In the genomic region with DNA sequence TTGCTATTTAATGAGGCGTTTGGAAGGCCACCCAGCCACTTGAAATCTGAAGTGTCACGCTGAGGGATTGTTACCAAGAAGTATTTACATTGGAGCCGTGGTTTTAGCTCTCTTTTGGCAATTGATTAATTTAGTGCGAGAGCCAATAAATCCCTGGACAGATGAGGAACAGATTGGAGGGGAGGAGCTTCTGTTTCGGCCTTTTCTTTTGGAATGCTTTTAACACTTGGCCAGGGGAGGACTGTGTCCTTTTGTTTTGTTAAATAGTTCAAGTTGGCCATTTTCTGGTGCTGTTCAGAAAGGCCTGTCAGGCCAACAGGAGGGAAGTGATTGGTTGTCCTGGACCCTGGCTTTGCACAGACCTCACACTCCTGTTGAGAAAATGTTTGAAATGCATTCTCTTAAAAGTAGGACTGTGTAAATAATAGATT, we compare ENCODE assay signal across 14 cellular contexts.
DNase-seq lines count a peak whose midpoint lies in the region; ATAC-seq and TF ChIP-seq lines count a peak whose summit lies in the region.
"Had no signal": no experiment of that assay in that cellular context is flagged by ENCODE, and none has a peak within 500 bp of the region (broad histone marks: within the 10 kb centered on the region; RNA-seq: fewer than 3 reads in every experiment).

No MANE protein-coding gene starts in this region.

- H3K9ac ChIP-seq in HUES6 (ENCODE audit: low read length), result no peak overlapping the region
- H3K9ac ChIP-seq: BLaER1 treated with 17β-estradiol and CSF1 and Interleukin-3, amounts not matched to agents 10 nM and 100 nM had no signal

- DNase-seq in NCI-H82 (lab: John Stamatoyannopoulos, UW), result peak; percentile 87
- peak; percentile 33 for DNase-seq in iPS DF 4.7 (ENCODE audit: extremely low read depth, low spot score)
- no peak for DNase-seq in sciatic nerve (ENCODE audit: low spot score)
- no peak for DNase-seq in ACHN
- no peak for DNase-seq in breast epithelium (ENCODE audit: low spot score in 2 of 2)
- DNase-seq in NOMO-1 treated with dmso at 0.1 percent for 144 hours (lab: John Stamatoyannopoulos, UW; ENCODE audit: unreplicated experiment), result no peak
- DNase-seq: activated CD4-positive, alpha-beta T cell treated with anti-CD3 and anti-CD28 coated beads, Interleukin-2, amount 10 ng/mL, durations not matched to agents 7 days and 5 days; NCI-H1436; stimulated activated CD4-positive, alpha-beta T cell treated with anti-CD3 and anti-CD28 coated beads, Interleukin-4, amount 100 ng/mL, for 1 hour had no signal

- intact Hi-C loops in sciatic nerve (cut with DNase I), result no loop called here
- intact Hi-C loops in breast epithelium (cut with DNase I; ENCODE audit: low total_unique reads), result no loop called here

- H3K27me3 ChIP-seq in HUES6 (ENCODE audit: control insufficient read depth, insufficient read depth, low read length) (no peaks in the 10 kb centered on the region), breast epithelium (no peaks in the 10 kb centered on the region)
- H3K27me3 ChIP-seq: BLaER1 treated with 17β-estradiol and CSF1 and Interleukin-3, amounts not matched to agents 10 nM and 100 nM had no signal

- no peak overlapping the region; the same call in 1 of the 2 replicates for H3K27ac ChIP-seq in HUES6 (ENCODE audit: low read depth, low read length)
- no peak overlapping the region for H3K27ac ChIP-seq in breast epithelium
- H3K27ac ChIP-seq: BLaER1 treated with 17β-estradiol and CSF1 and Interleukin-3, amounts not matched to agents 10 nM and 100 nM had no signal

- H3K36me3 ChIP-seq in HUES6 (ENCODE audit: control insufficient read depth, insufficient read depth, low read length) (no peaks in the 10 kb centered on the region), breast epithelium (no peaks in the 10 kb centered on the region)
- H3K36me3 ChIP-seq: BLaER1 treated with 17β-estradiol and CSF1 and Interleukin-3, amounts not matched to agents 10 nM and 100 nM had no signal

- TF ChIP-seq CTCF in breast epithelium (IDR thresholded peaks at IDR 0.05), result no peak

- ATAC-seq in sciatic nerve (peak; percentile 48), GM19324 (IDR thresholded peaks at IDR 0.05; ENCODE audit: low FRiP score, unreplicated experiment) (no peak)
- ATAC-seq: HepG2; stimulated activated memory B cell treated with anti-CD40 and anti-IgM and Interleukin-4, amounts not matched to agents 10 μg/mL and 1 μg/mL and 100 μg/mL, for 72 hours had no signal

- in situ Hi-C loops in ACHN (cut with HindIII; ENCODE audit: low pct_ligation_motif_present, low pct_unique_long_range_greater_than_20kb, low sequenced_read_pairs), result no loop called here

- H3K9me3 ChIP-seq in HUES6 (ENCODE audit: control insufficient read depth, insufficient read depth, low read depth, low read length), result no peaks in the 10 kb centered on the region
- no peaks in the 10 kb centered on the region for H3K9me3 ChIP-seq in breast epithelium
- H3K9me3 ChIP-seq: BLaER1 treated with 17β-estradiol and CSF1 and Interleukin-3, amounts not matched to agents 10 nM and 100 nM had no signal

- H3K4me3 ChIP-seq in HUES6 (ENCODE audit: low read depth, low read length) (peak overlapping the region; percentile 4; the same call in 1 of the 2 replicates), breast epithelium (no peak overlapping the region)
- H3K4me3 ChIP-seq: BLaER1 treated with 17β-estradiol and CSF1 and Interleukin-3, amounts not matched to agents 10 nM and 100 nM had no signal

- H3K4me1 ChIP-seq in HUES6 (ENCODE audit: control insufficient read depth, insufficient read depth, low read length), result peaks cover 34% of the 10 kb centered on the region
- no peaks in the 10 kb centered on the region for H3K4me1 ChIP-seq in breast epithelium

- TF ChIP-seq POLR2A in breast epithelium (IDR thresholded peaks at IDR 0.05), result no peak

Comparison
In these comparisons a context has a peak if more than half of its experiments do, and no peak if none do; other contexts are left out.
1. DNase-seq: peak in NCI-H82 (single experiment) and iPS DF 4.7 (single experiment); none in sciatic nerve (single experiment), ACHN (single experiment), breast epithelium (0 of 2) and NOMO-1 treated with dmso at 0.1 percent for 144 hours (single experiment).